Comparison of ENCODE assay signal across 8 cellular contexts in genomic region chr11:65014146-65014960, GRCh38. TPM values are rescaled to one million over a fixed set of nuclear protein-coding genes. Genes with fewer than 3 reads are reported as not detected.
DNase-seq lines count a peak whose midpoint lies in the region; ATAC-seq and TF ChIP-seq lines count a peak whose summit lies in the region.

ARL2 (plus strand) TSS chr11:65014160; CDS start chr11:65014208, 48 bp downstream.

- 4 to 10% methylated on average over 27 to 82 of the region's 82 CpGs for WGBS in endodermal cell (ENCODE audit: insufficient coverage in 1 of 2, insufficient read length in 1 of 2), 2 experiments
- under 1% methylated on average over 82 of the region's 82 CpGs for WGBS in thymus

- peaks cover 21% of the 10 kb centered on the region for H3K36me3 Mint-ChIP-seq in activated CD4-positive, alpha-beta T cell treated with anti-CD3 and anti-CD28 coated beads, Interleukin-2, amount 10 ng/mL, durations not matched to agents 24 days and 14 days (ENCODE audit: low read depth)
- H3K36me3 Mint-ChIP-seq in endodermal cell (ENCODE audit: low read depth), result peaks cover 22% of the 10 kb centered on the region

- DNase-seq in NCI-H2171 treated with DMSO at 0.1 percent for 48 hours (lab: John Stamatoyannopoulos, UW) (peak; percentile 29), NCI-H2171 (lab: John Stamatoyannopoulos, UW) (no peak), Karpas-422 (no peak), endodermal cell (no peak), myocyte (ENCODE audit: low read depth) (peak; percentile 62)
- DNase-seq in activated CD4-positive, alpha-beta T cell treated with anti-CD3 and anti-CD28 coated beads, Interleukin-2, amount 10 ng/mL, durations not matched to agents 24 days and 14 days, result no peak

- no peaks in the 10 kb centered on the region for H3K27me3 ChIP-seq in Karpas-422 (ENCODE audit: low read length)
- H3K27me3 ChIP-seq in endodermal cell (ENCODE audit: control insufficient read depth, insufficient read depth, low read length, poor library complexity, severe bottlenecking), result no peaks in the 10 kb centered on the region
- H3K27me3 ChIP-seq in thymus (ENCODE audit: control insufficient read depth, insufficient read depth), result no peaks in the 10 kb centered on the region

- H3K27ac Mint-ChIP-seq in activated CD4-positive, alpha-beta T cell treated with anti-CD3 and anti-CD28 coated beads, Interleukin-2, amount 10 ng/mL, durations not matched to agents 24 days and 14 days, result peak within 1 kb of the TSS; percentile 98
- H3K27ac Mint-ChIP-seq in endodermal cell, result peak within 1 kb of the TSS; percentile 98

- H3K4me3 Mint-ChIP-seq in activated CD4-positive, alpha-beta T cell treated with anti-CD3 and anti-CD28 coated beads, Interleukin-2, amount 10 ng/mL, durations not matched to agents 24 days and 14 days, result peak within 1 kb of the TSS; percentile 92
- H3K4me3 Mint-ChIP-seq in endodermal cell, result peak within 1 kb of the TSS; percentile 70

- H3K27me3 Mint-ChIP-seq in activated CD4-positive, alpha-beta T cell treated with anti-CD3 and anti-CD28 coated beads, Interleukin-2, amount 10 ng/mL, durations not matched to agents 24 days and 14 days, result no peaks in the 10 kb centered on the region
- H3K27me3 Mint-ChIP-seq in endodermal cell (ENCODE audit: insufficient read depth), result no peaks in the 10 kb centered on the region

- H3K79me2 ChIP-seq in Karpas-422 (ENCODE audit: low read length), result peaks cover 18% of the 10 kb centered on the region

- H3K36me3 ChIP-seq in Karpas-422 (ENCODE audit: insufficient read depth, low read length), result peaks cover 13% of the 10 kb centered on the region; the same call in 1 of the 2 replicates
- peaks cover 12% of the 10 kb centered on the region for H3K36me3 ChIP-seq in endodermal cell (ENCODE audit: control insufficient read depth, insufficient read depth, low read length)
- H3K36me3 ChIP-seq in thymus (ENCODE audit: control insufficient read depth, insufficient read depth), result peaks cover 9% of the 10 kb centered on the region

- peak within 1 kb of the TSS; percentile 93 for H2AFZ ChIP-seq in Karpas-422 (ENCODE audit: low read length)

- peaks cover 17% of the 10 kb centered on the region for H3K4me1 ChIP-seq in Karpas-422 (ENCODE audit: low read length)
- H3K4me1 ChIP-seq in endodermal cell (ENCODE audit: control insufficient read depth, insufficient read depth, low read length), result no peaks in the 10 kb centered on the region
- peaks cover 8% of the 10 kb centered on the region for H3K4me1 ChIP-seq in thymus (ENCODE audit: control insufficient read depth, insufficient read depth, low read length)

- H3K9me3 ChIP-seq in Karpas-422 (ENCODE audit: low read length), result no peaks in the 10 kb centered on the region
- no peaks in the 10 kb centered on the region for H3K9me3 ChIP-seq in endodermal cell (ENCODE audit: control insufficient read depth, low read length)
- no peaks in the 10 kb centered on the region for H3K9me3 ChIP-seq in thymus (ENCODE audit: control insufficient read depth)

- H3K4me2 ChIP-seq in Karpas-422 (ENCODE audit: low read depth, low read length, poor library complexity, severe bottlenecking), result peak within 1 kb of the TSS; percentile 94

- H4K20me1 ChIP-seq in Karpas-422 (ENCODE audit: insufficient read depth, low read depth, low read length), result no peaks in the 10 kb centered on the region

- peak; percentile 67 for ATAC-seq in GM21786 (IDR thresholded peaks at IDR 0.05; ENCODE audit: unreplicated experiment)

- H3K27ac ChIP-seq in Karpas-422 (ENCODE audit: low read length), result peak within 1 kb of the TSS; percentile 85
- H3K27ac ChIP-seq in endodermal cell (ENCODE audit: low read depth, low read length), result peak within 1 kb of the TSS; percentile 97
- peak within 1 kb of the TSS; percentile 99 for H3K27ac ChIP-seq in thymus (ENCODE audit: low read depth)

- peak within 1 kb of the TSS; percentile 75 for H3K4me3 ChIP-seq in Karpas-422 (ENCODE audit: low read length)
- H3K4me3 ChIP-seq in endodermal cell (ENCODE audit: low read length), result peak within 1 kb of the TSS; percentile 89
- peak within 1 kb of the TSS; percentile 59 for H3K4me3 ChIP-seq in thymus (ENCODE audit: low read length)

- H3K9ac ChIP-seq in Karpas-422 (ENCODE audit: low read length) (peak within 1 kb of the TSS; percentile 95), endodermal cell (ENCODE audit: extremely low read depth, low read length, poor library complexity, severe bottlenecking) (peak within 1 kb of the TSS; percentile 72)

- no peaks in the 10 kb centered on the region for H3K9me3 Mint-ChIP-seq in activated CD4-positive, alpha-beta T cell treated with anti-CD3 and anti-CD28 coated beads, Interleukin-2, amount 10 ng/mL, durations not matched to agents 24 days and 14 days
- no peaks in the 10 kb centered on the region for H3K9me3 Mint-ChIP-seq in endodermal cell

- peaks cover 24% of the 10 kb centered on the region for H3K4me1 Mint-ChIP-seq in activated CD4-positive, alpha-beta T cell treated with anti-CD3 and anti-CD28 coated beads, Interleukin-2, amount 10 ng/mL, durations not matched to agents 24 days and 14 days
- peaks cover 6% of the 10 kb centered on the region for H3K4me1 Mint-ChIP-seq in endodermal cell

- TF ChIP-seq CTCF in endodermal cell (conservative IDR thresholded peaks at IDR 0.05), result peak; percentile 80

- intact Hi-C loops in activated CD4-positive, alpha-beta T cell treated with anti-CD3 and anti-CD28 coated beads, Interleukin-2, amount 10 ng/mL, durations not matched to agents 24 days and 14 days (cut with micrococcal nuclease), result loop anchor here (1.0 to 2.0 kb wide), 7 partner anchors 13 to 168 kb away; partner anchors contain the start of genes ATG2A, CDCA5, PPP2R5B and SNX15

- H3K9me2 ChIP-seq in Karpas-422 (replicated peaks; ENCODE audit: insufficient read depth, low read length), result no peaks in the 10 kb centered on the region

RNA-seq across cellular contexts. Expression of gene ARL2, which starts in this region (rescaled TPM):
- total RNA-seq in Karpas-422 (2014; rRNA removed; shearing (Covaris generic); ENCODE audit: low replicate concordance), result 28.9 and 44.4 TPM in 2 replicates
- total RNA-seq in activated CD4-positive, alpha-beta T cell treated with anti-CD3 and anti-CD28 coated beads, Interleukin-2, amount 10 ng/mL, durations not matched to agents 24 days and 14 days, result 78.8 and 87.9 TPM in 2 replicates
- total RNA-seq in endodermal cell (100 to 1,000 TPM; 127 to 199 TPM), myocyte (134 TPM in 2 replicates)
- 160 TPM for polyA plus RNA-seq in endodermal cell (2013, experiment 1 of 2)
- polyA plus RNA-seq in endodermal cell (2013, experiment 2 of 2), result 144 TPM
- 205 TPM for polyA plus RNA-seq in myocyte (2012)
- 52.0 TPM for polyA plus RNA-seq in thymus

Comparison
In these comparisons a context has a peak if more than half of its experiments do, and no peak if none do; other contexts are left out.
1. DNase-seq: peak in NCI-H2171 treated with DMSO at 0.1 percent for 48 hours (single experiment) and myocyte (single experiment); none in NCI-H2171 (single experiment), Karpas-422 (single experiment), activated CD4-positive, alpha-beta T cell treated with anti-CD3 and anti-CD28 coated beads, Interleukin-2, amount 10 ng/mL, durations not matched to agents 24 days and 14 days (single experiment) and endodermal cell (single experiment).
2. Peak in every context shown above with its lines, with median percentiles within 50 percentile points of each other: H3K27ac ChIP-seq and H3K4me3 ChIP-seq.